12 cellular contexts compared by ENCODE assay signal in the genomic region with DNA sequence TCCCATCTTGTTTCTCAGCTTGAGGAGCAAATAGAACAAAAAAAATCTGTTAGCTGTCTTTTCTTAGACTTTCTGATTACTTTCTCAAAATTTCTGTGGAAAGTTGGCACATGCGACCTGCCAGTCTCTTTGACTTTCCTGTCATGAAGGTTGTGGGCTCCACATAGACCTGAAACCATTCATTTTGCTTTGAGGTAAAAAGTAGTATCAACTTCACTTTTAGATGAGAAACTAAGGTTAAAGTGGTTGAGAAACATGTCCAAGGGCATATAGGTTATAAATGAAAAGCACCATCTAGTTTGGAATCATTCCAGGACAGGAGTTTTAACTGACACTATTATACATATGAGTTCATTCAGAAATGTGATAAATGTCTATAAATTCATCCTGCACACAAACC. TPM values are rescaled to one million over a fixed set of nuclear protein-coding genes. Genes with fewer than 3 reads are reported as not detected.
DNase-seq lines count a peak whose midpoint lies in the region; ATAC-seq and TF ChIP-seq lines count a peak whose summit lies in the region.
"Had no signal": no experiment of that assay in that cellular context is flagged by ENCODE, and none has a peak within 500 bp of the region (broad histone marks: within the 10 kb centered on the region; RNA-seq: fewer than 3 reads in every experiment).

No MANE protein-coding gene starts in this region.

- WGBS in smooth muscle cell (ENCODE audit: low lambda C conversion rate), result 100% methylated on average over 1 of the region's 1 CpG

- no peak overlapping the region for H3K4me3 Mint-ChIP-seq in CD4-positive, CD25-positive, alpha-beta regulatory T cell

- peaks cover 13% of the 10 kb centered on the region for H3K36me3 ChIP-seq in CD4-positive, CD25-positive, alpha-beta regulatory T cell (ENCODE audit: control insufficient read depth, insufficient read depth, low read length)
- H3K36me3 ChIP-seq in KMS-11 (ENCODE audit: insufficient read depth) (no peaks in the 10 kb centered on the region), ascending aorta (no peaks in the 10 kb centered on the region), smooth muscle cell (ENCODE audit: low read depth) (peaks cover 4% of the 10 kb centered on the region)
- H3K36me3 ChIP-seq: uterus had no signal

- H4K20me1 ChIP-seq in KMS-11 (ENCODE audit: insufficient read depth), result no peaks in the 10 kb centered on the region
- H4K20me1 ChIP-seq in smooth muscle cell (ENCODE audit: low read depth), result no peaks in the 10 kb centered on the region

- H3K27me3 ChIP-seq in CD4-positive, CD25-positive, alpha-beta regulatory T cell (ENCODE audit: control insufficient read depth, insufficient read depth, low read length), result no peaks in the 10 kb centered on the region
- H3K27me3 ChIP-seq in KMS-11 (ENCODE audit: insufficient read depth, low read depth), result no peaks in the 10 kb centered on the region
- no peaks in the 10 kb centered on the region for H3K27me3 ChIP-seq in ascending aorta
- no peaks in the 10 kb centered on the region for H3K27me3 ChIP-seq in smooth muscle cell (ENCODE audit: low read depth)
- H3K27me3 ChIP-seq: uterus had no signal

- ATAC-seq in CD4-positive, CD25-positive, alpha-beta regulatory T cell (ENCODE audit: low read depth in 2 of 2), result no peak
- ATAC-seq in GM18861 (IDR thresholded peaks at IDR 0.05; ENCODE audit: unreplicated experiment) (peak; percentile 40), HG02588 (IDR thresholded peaks at IDR 0.05; ENCODE audit: unreplicated experiment) (peak; percentile 46), HG02571 (IDR thresholded peaks at IDR 0.05; ENCODE audit: unreplicated experiment) (no peak)

- peaks cover 6% of the 10 kb centered on the region for H3F3A ChIP-seq in smooth muscle cell (ENCODE audit: low read depth)

- no peaks in the 10 kb centered on the region for H3K27me3 Mint-ChIP-seq in CD4-positive, CD25-positive, alpha-beta regulatory T cell

- H3K9me3 ChIP-seq in CD4-positive, CD25-positive, alpha-beta regulatory T cell (ENCODE audit: control insufficient read depth in 2 of 2, low read length in 2 of 2), result no peaks in the 10 kb centered on the region
- no peaks in the 10 kb centered on the region for H3K9me3 ChIP-seq in ascending aorta
- H3K9me3 ChIP-seq in smooth muscle cell (replicated peaks; ENCODE audit: low read depth), result no peaks in the 10 kb centered on the region
- H3K9me3 ChIP-seq: uterus had no signal

- intact Hi-C loops in ascending aorta (cut with DNase I), result no loop called here

- DNase-seq in CD4-positive, CD25-positive, alpha-beta regulatory T cell, result no peak
- DNase-seq in ascending aorta (ENCODE audit: low spot score in 2 of 2), result no peak
- DNase-seq in smooth muscle cell (lab: John Stamatoyannopoulos, UW; ENCODE audit: unreplicated experiment), result no peak
- no peak for DNase-seq in NCI-H1105 (lab: John Stamatoyannopoulos, UW)
- DNase-seq: NCI-H2227 treated with DMSO at 0.1 percent for 48 hours, uterus had no signal

- no peak overlapping the region for H2AFZ ChIP-seq in KMS-11 (ENCODE audit: low read depth)
- H2AFZ ChIP-seq in smooth muscle cell (ENCODE audit: low read depth), result no peak overlapping the region

- H3K27ac ChIP-seq in CD4-positive, CD25-positive, alpha-beta regulatory T cell (ENCODE audit: insufficient read depth, low read length, poor library complexity, severe bottlenecking), result peak overlapping the region; percentile 8
- H3K27ac ChIP-seq in KMS-11, result no peak overlapping the region
- no peak overlapping the region for H3K27ac ChIP-seq in ascending aorta
- no peak overlapping the region for H3K27ac ChIP-seq in smooth muscle cell (ENCODE audit: low read depth)
- H3K27ac ChIP-seq: coronary artery, RWPE1, uterus had no signal

- TF ChIP-seq CTCF in KMS-11 (conservative IDR thresholded peaks at IDR 0.05; ENCODE audit: low read depth, low read length) (no peak), ascending aorta (IDR thresholded peaks at IDR 0.05) (no peak), smooth muscle cell (IDR thresholded peaks at IDR 0.05; ENCODE audit: borderline replicate concordance, insufficient read depth, poor library complexity, severe bottlenecking) (no peak)

- H3K9me3 Mint-ChIP-seq in CD4-positive, CD25-positive, alpha-beta regulatory T cell, result peaks cover 0 to 1% (median 0%) of the 10 kb centered on the region in 7 donors

- H3K79me2 ChIP-seq in KMS-11 (ENCODE audit: insufficient read depth, low read depth) (0 out of 2 replicates have a peak, but pooled peaks cover 9% of the 10 kb centered on the region), smooth muscle cell (ENCODE audit: low read depth) (no peaks in the 10 kb centered on the region)

- H3K4me3 ChIP-seq in CD4-positive, CD25-positive, alpha-beta regulatory T cell (ENCODE audit: low read depth, low read length), result no peak overlapping the region
- H3K4me3 ChIP-seq in KMS-11 (IDR thresholded peaks at IDR 0.05; ENCODE audit: insufficient read depth, low read depth, low read length) (no peak overlapping the region), ascending aorta (no peak overlapping the region), smooth muscle cell (no peak overlapping the region)
- H3K4me3 ChIP-seq: coronary artery, uterus had no signal

- H3K9ac ChIP-seq in KMS-11 (no peak overlapping the region), smooth muscle cell (ENCODE audit: low read depth) (no peak overlapping the region)

- H3K36me3 Mint-ChIP-seq in CD4-positive, CD25-positive, alpha-beta regulatory T cell, result peaks cover 29% of the 10 kb centered on the region

- peaks cover 27% of the 10 kb centered on the region for H3K4me1 ChIP-seq in CD4-positive, CD25-positive, alpha-beta regulatory T cell (ENCODE audit: control insufficient read depth, insufficient read depth, low read length, poor library complexity, severe bottlenecking)
- H3K4me1 ChIP-seq in KMS-11 (ENCODE audit: low read depth, poor library complexity, severe bottlenecking) (peaks cover 62% of the 10 kb centered on the region), ascending aorta (no peaks in the 10 kb centered on the region), smooth muscle cell (ENCODE audit: low read depth) (no peaks in the 10 kb centered on the region)
- H3K4me1 ChIP-seq: uterus had no signal

- H3K27ac Mint-ChIP-seq in CD4-positive, CD25-positive, alpha-beta regulatory T cell, result peak overlapping the region in 2 of 3 donors; percentile 30 to 91

- H3K4me1 Mint-ChIP-seq in CD4-positive, CD25-positive, alpha-beta regulatory T cell, result peaks cover 43 to 65% (median 58%) of the 10 kb centered on the region in 4 donors

- H3K4me2 ChIP-seq in KMS-11 (peak overlapping the region; percentile 4; the same call in 1 of the 2 replicates), smooth muscle cell (no peak overlapping the region)

RNA-seq across cellular contexts. Expression of a gene that starts 42.7 kb away (rescaled TPM):
- 55.2 TPM for total RNA-seq in CD4-positive, CD25-positive, alpha-beta regulatory T cell
- 10 to 100 TPM; 18.8 to 34.2 (median 25.3) TPM for polyA plus RNA-seq in CD4-positive, CD25-positive, alpha-beta regulatory T cell
- total RNA-seq in ascending aorta (15.6 TPM), smooth muscle cell (53.6 and 69.8 TPM in 2 replicates)
- polyA plus RNA-seq in smooth muscle cell, result 23.5 and 35.0 TPM in 2 replicates

Comparison
In these comparisons a context has a peak if more than half of its experiments do, and no peak if none do; other contexts are left out.
1. ATAC-seq: peak in GM18861 (single experiment) and HG02588 (single experiment); none in CD4-positive, CD25-positive, alpha-beta regulatory T cell (0 of 2) and HG02571 (single experiment).